Comparison of ENCODE assay signal across 14 cellular contexts in the genomic region with DNA sequence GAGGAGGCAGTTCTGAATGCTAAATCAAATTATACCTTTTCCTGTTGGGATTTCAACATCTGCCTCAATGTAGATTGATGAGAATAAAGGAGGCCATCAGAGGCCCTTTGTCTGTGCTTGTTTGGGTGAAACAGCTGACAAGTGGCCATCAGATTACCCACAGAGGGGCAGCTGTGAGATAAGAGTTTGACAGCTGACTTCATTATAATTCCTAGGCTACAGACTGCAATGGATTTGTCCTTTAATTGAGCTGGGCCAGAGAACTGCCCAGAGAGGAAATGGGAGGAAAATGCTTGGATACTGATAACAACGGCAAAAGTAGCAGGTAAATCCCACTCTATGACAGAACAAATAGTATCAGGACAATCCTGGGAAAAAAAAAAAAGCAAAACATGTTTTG.
DNase-seq lines count a peak whose midpoint lies in the region; ATAC-seq and TF ChIP-seq lines count a peak whose summit lies in the region.
"Had no signal": no experiment of that assay in that cellular context is flagged by ENCODE, and none has a peak within 500 bp of the region (broad histone marks: within the 10 kb centered on the region; RNA-seq: fewer than 3 reads in every experiment).

No MANE protein-coding gene starts in this region.

- TF ChIP-seq CTCF in omental fat pad (IDR thresholded peaks at IDR 0.05) = no peak

- ATAC-seq in GM21381 (IDR thresholded peaks at IDR 0.05; ENCODE audit: unreplicated experiment) (no peak), omental fat pad (ENCODE audit: low FRiP score) (no peak)
- ATAC-seq: activated naive CD4-positive, alpha-beta T cell treated with anti-CD3 and anti-CD28 coated beads, Interleukin-2, amount 50 U/mL, for 72 hours; effector memory CD8-positive, alpha-beta T cell had no signal

- DNase-seq in COR-L47 (lab: John Stamatoyannopoulos, UW) (peak; percentile 57), NCI-H146 treated with DMSO at 0.1 percent for 48 hours (lab: John Stamatoyannopoulos, UW; ENCODE audit: unreplicated experiment) (peak; percentile 95), SK-N-DZ (ENCODE audit: low spot score) (peak; percentile 98), iPS-NIHi7 (ENCODE audit: extremely low spot score) (peak; percentile 43), omental fat pad (ENCODE audit: low spot score) (no peak)
- DNase-seq in activated CD4-positive, alpha-beta T cell treated with anti-CD3 and anti-CD28 coated beads for 1 hour = no peak
- DNase-seq in NK-92 treated with Interleukin-12 subunit alpha and Interleukin-12 subunit beta, amount 100 ng/mL, for 24 hours (lab: John Stamatoyannopoulos, UW) = no peak
- DNase-seq: activated CD4-positive, CD25-positive, alpha-beta regulatory T cell; effector memory CD8-positive, alpha-beta T cell; foreskin melanocyte; HCEC 1CT; NCI-H1436 had no signal

Comparison
In these comparisons a context has a peak if more than half of its experiments do, and no peak if none do; other contexts are left out.
1. DNase-seq: peak in COR-L47 (single experiment), NCI-H146 treated with DMSO at 0.1 percent for 48 hours (single experiment), SK-N-DZ (single experiment) and iPS-NIHi7 (single experiment); none in activated CD4-positive, alpha-beta T cell treated with anti-CD3 and anti-CD28 coated beads for 1 hour (single experiment), NK-92 treated with Interleukin-12 subunit alpha and Interleukin-12 subunit beta, amount 100 ng/mL, for 24 hours (single experiment) and omental fat pad (single experiment).